In the genomic region with DNA sequence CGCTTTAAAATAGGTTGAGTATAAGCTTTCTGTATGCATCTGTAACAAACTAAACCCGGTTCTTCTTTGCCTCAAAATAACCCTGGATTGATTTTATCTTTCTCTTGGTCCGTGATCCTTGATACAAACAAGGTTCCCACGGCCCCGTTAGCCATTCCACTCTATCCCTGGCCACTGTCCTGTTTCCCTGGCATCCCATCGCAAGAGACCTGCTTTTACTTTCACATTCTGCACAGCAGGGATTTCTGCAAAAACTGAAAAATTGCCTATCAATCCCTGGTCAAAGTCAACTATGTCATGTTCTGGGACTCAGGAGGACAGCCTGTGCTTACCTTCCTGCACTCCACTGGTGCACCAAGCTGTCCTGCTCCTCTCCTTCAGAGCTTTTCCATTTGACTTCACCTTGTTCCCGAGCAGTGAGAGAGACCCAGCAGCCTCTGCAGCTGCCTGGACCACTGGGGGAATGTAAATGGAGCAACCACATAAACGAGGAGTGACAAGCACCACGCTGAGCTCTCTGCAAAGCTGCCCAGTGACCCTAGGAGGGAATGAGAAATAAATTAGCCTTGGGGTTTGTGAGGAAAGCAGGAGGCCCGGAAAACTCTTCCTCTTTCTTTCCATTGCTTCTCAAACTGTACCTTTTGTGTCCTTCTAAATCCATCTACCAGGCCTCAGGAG, we compare ENCODE assay signal across 17 cellular contexts.
DNase-seq lines count a peak whose midpoint lies in the region; ATAC-seq and TF ChIP-seq lines count a peak whose summit lies in the region.
"Had no signal": no experiment of that assay in that cellular context is flagged by ENCODE, and none has a peak within 500 bp of the region (broad histone marks: within the 10 kb centered on the region; RNA-seq: fewer than 3 reads in every experiment).

No MANE protein-coding gene starts in this region.

- H3K9ac ChIP-seq in MM.1S (ENCODE audit: low read length), result no peak overlapping the region
- peak overlapping the region; percentile 21 for H3K9ac ChIP-seq in mesenchymal stem cell (ENCODE audit: low read length)
- no peak overlapping the region for H3K9ac ChIP-seq in subcutaneous abdominal adipose tissue (ENCODE audit: low read length in 5 of 5)

- no peaks in the 10 kb centered on the region for H3K27me3 ChIP-seq in MM.1S (replicated peaks; ENCODE audit: insufficient read depth, low read length)
- H3K27me3 ChIP-seq in mesenchymal stem cell (ENCODE audit: control insufficient read depth in 1 of 2, insufficient read depth in 1 of 2, low read length in 2 of 2), result peaks cover 0 to 34% of the 10 kb centered on the region in 2 experiments
- H3K27me3 ChIP-seq in subcutaneous abdominal adipose tissue (ENCODE audit: control insufficient read depth in 5 of 5, insufficient read depth in 4 of 5, low read length in 5 of 5), result no peaks in the 10 kb centered on the region
- no peaks in the 10 kb centered on the region for H3K27me3 ChIP-seq in CD8-positive, alpha-beta T cell (ENCODE audit: insufficient read depth, low read length)
- H3K27me3 ChIP-seq: thyroid gland had no signal

- CTCF ChIA-PET in CD8-positive, alpha-beta T cell (lab: Charles Lee), result interaction anchor here (0.6 kb wide), 1 partner anchor 471 kb away, joined by 3 read pairs; no protein-coding TSS in a partner anchor

- DNase-seq in MM.1S (no peak), caudate nucleus (lab: John Stamatoyannopoulos, UW) (peak in 3 of 61 donors; percentile 22 to 46 (median 28)), mesenchymal stem cell (no peak), LoVo (ENCODE audit: low spot score) (no peak), left cardiac atrium (no peak)
- no peak for DNase-seq in CD8-positive, alpha-beta T cell
- DNase-seq: activated CD4-positive, alpha-beta T cell treated with anti-CD3 and anti-CD28 coated beads, Interleukin-2, amount 50 U/mL, for 4 hours; activated naive CD8-positive, alpha-beta T cell treated with anti-CD3 and anti-CD28 coated beads for 36 hours; activated T-cell treated with anti-CD3 and anti-CD28 coated beads, Interleukin-2, amount 50 U/mL, for 48 hours; DND-41; erythroblast; NCI-H1436 treated with DMSO at 0.1 percent for 48 hours; NCI-H446 treated with DMSO at 0.1 percent for 48 hours; thyroid gland had no signal

- H3K4me1 ChIP-seq in MM.1S (ENCODE audit: low read length) (no peaks in the 10 kb centered on the region), mesenchymal stem cell (ENCODE audit: control insufficient read depth, insufficient read depth, low read depth, low read length) (no peaks in the 10 kb centered on the region), subcutaneous abdominal adipose tissue (ENCODE audit: control insufficient read depth in 5 of 5, insufficient read depth in 5 of 5, low read length in 5 of 5) (peaks cover 0 to 6% (median 4%) of the 10 kb centered on the region in 5 donors)
- no peaks in the 10 kb centered on the region for H3K4me1 ChIP-seq in CD8-positive, alpha-beta T cell (ENCODE audit: insufficient read depth, low read length)
- H3K4me1 ChIP-seq: thyroid gland had no signal

- H2BK5ac ChIP-seq in mesenchymal stem cell (ENCODE audit: low read depth, low read length, poor library complexity, severe bottlenecking), result no peak overlapping the region

- H2AFZ ChIP-seq in MM.1S (ENCODE audit: low read length) (0 out of 2 replicates have a peak overlapping the region, but pooled peaks have one; percentile 9), mesenchymal stem cell (ENCODE audit: low read depth, low read length) (no peak overlapping the region)

- H3K14ac ChIP-seq in mesenchymal stem cell (ENCODE audit: low read length in 2 of 2), result no peak overlapping the region

- H3K9me3 ChIP-seq in MM.1S (replicated peaks; ENCODE audit: insufficient read depth, low read length), result no peaks in the 10 kb centered on the region
- H3K9me3 ChIP-seq in mesenchymal stem cell (ENCODE audit: control insufficient read depth, low read length), result no peaks in the 10 kb centered on the region
- no peaks in the 10 kb centered on the region for H3K9me3 ChIP-seq in subcutaneous abdominal adipose tissue (ENCODE audit: control insufficient read depth in 5 of 5, low read length in 5 of 5)
- no peaks in the 10 kb centered on the region for H3K9me3 ChIP-seq in CD8-positive, alpha-beta T cell (ENCODE audit: low read length)
- H3K9me3 ChIP-seq: thyroid gland had no signal

- H2BK120ac ChIP-seq in mesenchymal stem cell (ENCODE audit: low read depth, low read length), result no peak overlapping the region

- H3K18ac ChIP-seq in mesenchymal stem cell (ENCODE audit: low read depth in 1 of 2, low read length in 2 of 2), result no peak overlapping the region

- H3K4me1 Mint-ChIP-seq in CD8-positive, alpha-beta T cell (ENCODE audit: low read depth), result no peaks in the 10 kb centered on the region
- H3K4me1 Mint-ChIP-seq: activated naive CD8-positive, alpha-beta T cell treated with anti-CD3 and anti-CD28 coated beads for 36 hours; CD14-positive monocyte had no signal

- H3K36me3 ChIP-seq in MM.1S (replicated peaks; ENCODE audit: insufficient read depth, low read length) (no peaks in the 10 kb centered on the region), mesenchymal stem cell (ENCODE audit: control insufficient read depth in 1 of 2, insufficient read depth in 2 of 2, low read depth in 1 of 2, low read length in 2 of 2) (no peaks in the 10 kb centered on the region), subcutaneous abdominal adipose tissue (ENCODE audit: control insufficient read depth in 5 of 5, insufficient read depth in 5 of 5, low read length in 5 of 5) (peaks cover 0 to 2% (median 0%) of the 10 kb centered on the region in 5 donors)
- no peaks in the 10 kb centered on the region for H3K36me3 ChIP-seq in CD8-positive, alpha-beta T cell (ENCODE audit: insufficient read depth, low read length)
- H3K36me3 ChIP-seq: thyroid gland had no signal

- H2AK5ac ChIP-seq in mesenchymal stem cell (ENCODE audit: low read length, severe bottlenecking), result no peak overlapping the region

- H3K27ac ChIP-seq in MM.1S (ENCODE audit: low read length), result no peak overlapping the region
- H3K27ac ChIP-seq in caudate nucleus (ENCODE audit: low read depth, low read length), result peak overlapping the region; percentile 72
- no peak overlapping the region for H3K27ac ChIP-seq in mesenchymal stem cell (ENCODE audit: low read length, poor library complexity, severe bottlenecking)
- no peak overlapping the region for H3K27ac ChIP-seq in subcutaneous abdominal adipose tissue (ENCODE audit: low read depth, low read length)
- H3K27ac ChIP-seq in CD8-positive, alpha-beta T cell (ENCODE audit: low read depth, low read length), result no peak overlapping the region
- H3K27ac ChIP-seq: thyroid gland had no signal

- H2BK12ac ChIP-seq in mesenchymal stem cell (ENCODE audit: low read length in 2 of 2), result no peak overlapping the region

- WGBS in mesenchymal stem cell, result 60% methylated on average over 10 of the region's 10 CpGs

- H3K4me3 ChIP-seq in MM.1S (ENCODE audit: low read length), result no peak overlapping the region
- H3K4me3 ChIP-seq in mesenchymal stem cell (ENCODE audit: insufficient read depth in 1 of 2, low read depth in 1 of 2, low read length in 2 of 2), result peak overlapping the region in 1 of 2 experiments; percentile 71
- H3K4me3 ChIP-seq in subcutaneous abdominal adipose tissue (ENCODE audit: low read depth in 1 of 5, low read length in 5 of 5), result peak overlapping the region in 4 of 5 donors; percentile 44 to 64 (median 49)
- H3K4me3 ChIP-seq in CD8-positive, alpha-beta T cell (ENCODE audit: low read depth, low read length), result no peak overlapping the region
- H3K4me3 ChIP-seq: thyroid gland had no signal

- no peak overlapping the region for H3K27ac Mint-ChIP-seq in CD8-positive, alpha-beta T cell
- H3K27ac Mint-ChIP-seq: activated naive CD8-positive, alpha-beta T cell treated with anti-CD3 and anti-CD28 coated beads for 36 hours; CD14-positive monocyte had no signal

- no peaks in the 10 kb centered on the region for H3K79me1 ChIP-seq in mesenchymal stem cell (replicated peaks; ENCODE audit: low read length, poor library complexity, severe bottlenecking)

- intact Hi-C loops in CD8-positive, alpha-beta T cell (cut with DNase I, micrococcal nuclease), result no loop called here
- intact Hi-C loops in left cardiac atrium (cut with DNase I), result no loop called here

- H3K4me2 ChIP-seq in MM.1S (ENCODE audit: low read depth, low read length) (no peak overlapping the region), mesenchymal stem cell (ENCODE audit: low read length, poor library complexity, severe bottlenecking) (no peak overlapping the region)

- no peaks in the 10 kb centered on the region for H3K27me3 Mint-ChIP-seq in CD8-positive, alpha-beta T cell (ENCODE audit: low read depth)

- no peak overlapping the region for H3K4me3 Mint-ChIP-seq in CD8-positive, alpha-beta T cell
- H3K4me3 Mint-ChIP-seq: activated naive CD8-positive, alpha-beta T cell treated with anti-CD3 and anti-CD28 coated beads for 36 hours; CD14-positive monocyte had no signal

- no peaks in the 10 kb centered on the region for H3K36me3 Mint-ChIP-seq in CD8-positive, alpha-beta T cell
- H3K36me3 Mint-ChIP-seq: CD14-positive monocyte had no signal

- no peaks in the 10 kb centered on the region for H3K79me2 ChIP-seq in MM.1S (ENCODE audit: low read length)

- no peak overlapping the region for H4K91ac ChIP-seq in mesenchymal stem cell (ENCODE audit: low read length)

- no peaks in the 10 kb centered on the region for H3K9me2 ChIP-seq in MM.1S (replicated peaks; ENCODE audit: insufficient read depth, low read length)

- no peak for ATAC-seq in CD8-positive, alpha-beta T cell
- ATAC-seq in HG02678 (IDR thresholded peaks at IDR 0.05; ENCODE audit: unreplicated experiment) (no peak), left cardiac atrium (no peak)

- no peaks in the 10 kb centered on the region for H4K20me1 ChIP-seq in MM.1S (ENCODE audit: insufficient read depth, low read length)

- TF ChIP-seq CTCF in MM.1S (IDR thresholded peaks at IDR 0.05; ENCODE audit: low read length), result no peak
- no peak for TF ChIP-seq CTCF in CD8-positive, alpha-beta T cell (IDR thresholded peaks at IDR 0.05)

- no peaks in the 10 kb centered on the region for H3F3A ChIP-seq in MM.1S (ENCODE audit: insufficient read depth, low read length)

- H4K8ac ChIP-seq in mesenchymal stem cell (ENCODE audit: low read length), result no peak overlapping the region

- no peak overlapping the region for H2BK15ac ChIP-seq in mesenchymal stem cell (ENCODE audit: low read depth, poor library complexity, severe bottlenecking)

- H3K4ac ChIP-seq in mesenchymal stem cell (ENCODE audit: low read depth in 1 of 2, low read length in 2 of 2), result no peak overlapping the region

- no peak overlapping the region for H3K23ac ChIP-seq in mesenchymal stem cell (ENCODE audit: low read length in 2 of 2)

- no peaks in the 10 kb centered on the region for H3K9me3 Mint-ChIP-seq in CD8-positive, alpha-beta T cell

- POLR2A ChIA-PET in CD8-positive, alpha-beta T cell (lab: Charles Lee), result no interaction called here

Comparison
In these comparisons a context has a peak if more than half of its experiments do, and no peak if none do; other contexts are left out.
1. H3K4me3 ChIP-seq: peak in subcutaneous abdominal adipose tissue (4 of 5); none in MM.1S (single experiment) and CD8-positive, alpha-beta T cell (single experiment).